ENCODE assay signal across 14 cellular contexts in the genomic region with DNA sequence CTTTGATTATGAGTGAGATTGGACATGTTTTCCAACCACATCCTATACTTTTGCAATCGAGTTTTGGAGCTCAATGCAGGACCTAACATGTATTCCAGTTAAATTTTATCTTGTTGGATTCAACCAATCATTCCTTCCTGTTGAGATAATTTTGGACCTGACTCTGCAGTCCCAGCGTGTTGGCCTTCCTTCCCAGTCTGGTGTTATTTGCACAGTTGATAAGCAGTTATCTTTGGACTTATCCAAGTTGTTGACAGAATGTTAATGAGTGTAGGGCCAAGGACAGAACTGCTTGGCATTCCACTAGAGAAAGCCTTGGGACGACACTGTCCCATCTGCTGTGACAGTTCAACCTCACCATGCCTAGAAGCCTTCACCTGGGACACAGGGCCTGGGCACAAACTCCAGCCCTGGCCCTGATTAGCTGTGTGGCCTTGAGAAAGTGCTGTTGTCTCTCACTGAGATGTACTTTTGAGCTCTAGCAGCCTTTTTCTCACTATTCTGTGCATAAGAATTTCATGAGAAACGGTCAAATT.
DNase-seq lines count a peak whose midpoint lies in the region; ATAC-seq, FAIRE-seq and TF ChIP-seq lines count a peak whose summit lies in the region.
"Had no signal": no experiment of that assay in that cellular context is flagged by ENCODE, and none has a peak within 500 bp of the region (broad histone marks: within the 10 kb centered on the region; RNA-seq: fewer than 3 reads in every experiment).

No MANE protein-coding gene starts in this region.

- H3K9ac ChIP-seq in endothelial cell of umbilical vein (replicated peaks; ENCODE audit: extremely low read depth, insufficient read depth, low read length) (no peak overlapping the region), HepG2 (ENCODE audit: insufficient read depth, low read depth, low read length) (peak overlapping the region; percentile 55)

- 0% methylated on average over 4 of the region's 4 CpGs for WGBS in HepG2 (ENCODE audit: low lambda C conversion rate)
- WGBS in spleen, 5 donors: 45 to 75% (median 67%) methylated on average over 4 of the region's 4 CpGs

- H3K9me3 Mint-ChIP-seq in naive thymus-derived CD8-positive, alpha-beta T cell: no peaks in the 10 kb centered on the region
- H3K9me3 Mint-ChIP-seq: activated CD4-positive, alpha-beta memory T cell treated with anti-CD3 and anti-CD28 coated beads for 36 hours; activated T-cell treated with anti-CD3 and anti-CD28 coated beads, Interleukin-2, amount 50 U/mL, for 72 hours had no signal

- H3K4me2 ChIP-seq in endothelial cell of umbilical vein (ENCODE audit: insufficient read depth, low read length) (no peak overlapping the region), HepG2 (ENCODE audit: low read depth, low read length) (peak overlapping the region; percentile 71)

- dilution Hi-C loops in endothelial cell of umbilical vein (cut with MboI; ENCODE audit: extremely low pct_ligation_motif_present, low sequenced_read_pairs): no loop called here

- peak; percentile 47 for DNase-seq in HuH-7 (ENCODE audit: low spot score)
- DNase-seq in endothelial cell of umbilical vein (ENCODE audit: low read depth, low spot score): peak; percentile 68
- DNase-seq in HepG2 (ENCODE audit: low spot score): peak; percentile 94
- DNase-seq in spleen: no peak
- no peak for DNase-seq in naive thymus-derived CD8-positive, alpha-beta T cell
- no peak for DNase-seq in posterior vena cava (ENCODE audit: low spot score)
- no peak for DNase-seq in iPS-NIHi11 (ENCODE audit: low spot score)
- DNase-seq: activated CD4-positive, alpha-beta memory T cell treated with anti-CD3 and anti-CD28 coated beads for 36 hours; activated T-cell treated with anti-CD3 and anti-CD28 coated beads, Interleukin-2, amount 50 U/mL, for 72 hours; cerebellar nuclear complex; NCI-H1092; PC-3; stimulated activated naive CD4-positive, alpha-beta T cell had no signal

- TF ChIP-seq RAD21 in HepG2 (CRISPR knock-in tag; IDR thresholded peaks at IDR 0.05): no peak; the same call in 1 of the 2 replicates

- no peaks in the 10 kb centered on the region for H3K79me2 ChIP-seq in endothelial cell of umbilical vein (ENCODE audit: control insufficient read depth, insufficient read depth, low read length)
- no peaks in the 10 kb centered on the region for H3K79me2 ChIP-seq in HepG2 (ENCODE audit: insufficient read depth, low read length)

- BruUV-seq in endothelial cell of umbilical vein (replicated peaks; lab: Mats Ljungman, UMichigan) (no TSS peak), HepG2 (replicated peaks; lab: Mats Ljungman, UMichigan) (no TSS peak)

- TF ChIP-seq POLR2A in endothelial cell of umbilical vein (IDR thresholded peaks at IDR 0.05; ENCODE audit: low read depth, low read length) (no peak), HepG2 (IDR thresholded peaks at IDR 0.05; ENCODE audit: insufficient read depth in 1 of 2, low read depth in 2 of 2, low read length in 2 of 2) (peak; percentile 41 to 65; a peak in 3 of 4 replicates), spleen (IDR thresholded peaks at IDR 0.05) (no peak)

- H3K27ac Mint-ChIP-seq in naive thymus-derived CD8-positive, alpha-beta T cell: no peak overlapping the region
- H3K27ac Mint-ChIP-seq: activated CD4-positive, alpha-beta memory T cell treated with anti-CD3 and anti-CD28 coated beads for 36 hours; activated T-cell treated with anti-CD3 and anti-CD28 coated beads, Interleukin-2, amount 50 U/mL, for 72 hours had no signal

- H3K36me3 ChIP-seq in endothelial cell of umbilical vein (ENCODE audit: control insufficient read depth in 2 of 2, extremely low read depth in 1 of 2, insufficient read depth in 2 of 2, low read length in 2 of 2) (no peaks in the 10 kb centered on the region), HepG2 (replicated peaks in 1 of 2; ENCODE audit: control insufficient read depth in 1 of 2, insufficient read depth in 2 of 2, low read length in 2 of 2) (no peaks in the 10 kb centered on the region), spleen (no peaks in the 10 kb centered on the region)

- H4K20me1 ChIP-seq in endothelial cell of umbilical vein (replicated peaks; ENCODE audit: control insufficient read depth, extremely low read depth, insufficient read depth, low read length) (no peaks in the 10 kb centered on the region), HepG2 (ENCODE audit: insufficient read depth, low read length) (no peaks in the 10 kb centered on the region)

- peaks cover 0 to 2% (median 1%) of the 10 kb centered on the region in 4 donors for H3K4me1 Mint-ChIP-seq in naive thymus-derived CD8-positive, alpha-beta T cell

- H3K36me3 Mint-ChIP-seq in naive thymus-derived CD8-positive, alpha-beta T cell: no peaks in the 10 kb centered on the region
- H3K36me3 Mint-ChIP-seq: activated CD4-positive, alpha-beta memory T cell treated with anti-CD3 and anti-CD28 coated beads for 36 hours had no signal

- no peak overlapping the region for H3K4me3 Mint-ChIP-seq in naive thymus-derived CD8-positive, alpha-beta T cell
- H3K4me3 Mint-ChIP-seq: activated CD4-positive, alpha-beta memory T cell treated with anti-CD3 and anti-CD28 coated beads for 36 hours; activated T-cell treated with anti-CD3 and anti-CD28 coated beads, Interleukin-2, amount 50 U/mL, for 72 hours had no signal

- in situ Hi-C loops in HepG2 (cut with HindIII; ENCODE audit: extremely low pct_ligation_motif_present, low pct_unique_long_range_greater_than_20kb): no loop called here

- H3K9me1 ChIP-seq in endothelial cell of umbilical vein (replicated peaks; ENCODE audit: control insufficient read depth, extremely low read depth, insufficient read depth, low read length): no peaks in the 10 kb centered on the region

- intact Hi-C loops in endothelial cell of umbilical vein (cut with micrococcal nuclease): no loop called here
- intact Hi-C loops in HepG2 (cut with micrococcal nuclease; ENCODE audit: unreplicated experiment): loop anchor here (5.0 kb wide), 1 partner anchor 33 kb away; no protein-coding TSS in a partner anchor
- intact Hi-C loops in spleen (cut with DNase I; ENCODE audit: low total_unique reads): no loop called here
- intact Hi-C loops in posterior vena cava (cut with DNase I): no loop called here

- H2AFZ ChIP-seq in endothelial cell of umbilical vein (ENCODE audit: low read depth, low read length) (no peak overlapping the region), HepG2 (ENCODE audit: low read length) (no peak overlapping the region)

- CTCF ChIA-PET in endothelial cell of umbilical vein (lab: Charles Lee) (interaction anchor here (0.6 to 1.8 kb wide), 5 partner anchors 9 to 168 kb away, joined by 3 to 5 read pairs (median 4); no protein-coding TSS in a partner anchor), HepG2 (lab: Yijun Ruan, JAX; ENCODE audit: low intra/inter-chr PET ratio, low total read pairs) (no interaction called here)

- no peaks in the 10 kb centered on the region for H3K9me3 ChIP-seq in endothelial cell of umbilical vein (replicated peaks; ENCODE audit: control insufficient read depth, insufficient read depth, low read length)
- no peaks in the 10 kb centered on the region for H3K9me3 ChIP-seq in HepG2 (ENCODE audit: low read length)
- no peaks in the 10 kb centered on the region for H3K9me3 ChIP-seq in spleen

- TF ChIP-seq EP300 in HepG2 (IDR thresholded peaks at IDR 0.05; ENCODE audit: low read depth in 2 of 2, low read length in 2 of 2) (peak; percentile 63 to 97; a peak in 2 of 4 replicates), HepG2 (CRISPR knock-in tag; IDR thresholded peaks at IDR 0.05; ENCODE audit: borderline replicate concordance) (peak; percentile 94)

- FAIRE-seq in endothelial cell of umbilical vein (lab: Jason Lieb, UNC) (no peak), HepG2 (lab: Jason Lieb, UNC) (peak; percentile 100)

- H3K4me3 ChIP-seq in endothelial cell of umbilical vein (replicated peaks in 1 of 3; ENCODE audit: insufficient read depth in 1 of 3, low read depth in 1 of 3, low read length in 3 of 3) (no peak overlapping the region), HepG2 (replicated peaks in 1 of 3; ENCODE audit: insufficient read depth in 1 of 3, low read depth in 2 of 3, low read length in 3 of 3) (peak overlapping the region in 1 of 3 experiments; percentile 34; a peak in 2 of 6 replicates), spleen (no peak overlapping the region)

- peaks cover 0 to 4% (median 0%) of the 10 kb centered on the region in 5 donors for H3K27me3 Mint-ChIP-seq in naive thymus-derived CD8-positive, alpha-beta T cell

- TF ChIP-seq CTCF in endothelial cell of umbilical vein (IDR thresholded peaks at IDR 0.05; ENCODE audit: extremely low read depth in 1 of 2, insufficient read depth in 1 of 2, low read depth in 1 of 2, low read length in 2 of 2): no peak
- TF ChIP-seq CTCF in HepG2 (CRISPR knock-in tag; IDR thresholded peaks at IDR 0.05): no peak
- no peak for TF ChIP-seq CTCF in spleen (IDR thresholded peaks at IDR 0.05 in 8 of 11, conservative IDR thresholded peaks at IDR 0.05 in 3 of 11)

- peak; percentile 80 for ATAC-seq in HepG2
- no peak for ATAC-seq in naive thymus-derived CD8-positive, alpha-beta T cell
- no peak for ATAC-seq in GM18861 (IDR thresholded peaks at IDR 0.05; ENCODE audit: unreplicated experiment)
- ATAC-seq: activated T-cell treated with anti-CD3 and anti-CD28 coated beads, Interleukin-2, amount 50 U/mL, for 72 hours; PC-3 had no signal

- POLR2A ChIA-PET in endothelial cell of umbilical vein (lab: Charles Lee): no interaction called here
- POLR2A ChIA-PET in HepG2 (lab: Yijun Ruan, JAX): interaction anchor here (0.7 to 2.8 kb wide), 5 partner anchors 11 to 35 kb away, joined by 3 to 23 read pairs (median 4); no protein-coding TSS in a partner anchor
- POLR2A ChIA-PET in naive thymus-derived CD8-positive, alpha-beta T cell (lab: Charles Lee): no interaction called here

- H3K4me1 ChIP-seq in endothelial cell of umbilical vein (ENCODE audit: control insufficient read depth, extremely low read depth, insufficient read depth, low read length) (peaks cover 27% of the 10 kb centered on the region), HepG2 (ENCODE audit: insufficient read depth, low read length) (peaks cover 76% of the 10 kb centered on the region), spleen (peaks cover 0 to 18% (median 0%) of the 10 kb centered on the region in 6 donors)

- H3K27me3 ChIP-seq in endothelial cell of umbilical vein (ENCODE audit: control insufficient read depth in 2 of 2, insufficient read depth in 2 of 2, low read length in 2 of 2) (no peaks in the 10 kb centered on the region), HepG2 (ENCODE audit: control insufficient read depth in 1 of 2, insufficient read depth in 2 of 2, low read length in 2 of 2) (no peaks in the 10 kb centered on the region), spleen (replicated peaks in 1 of 7) (no peaks in the 10 kb centered on the region)

- H3K27ac ChIP-seq in endothelial cell of umbilical vein (ENCODE audit: insufficient read depth, low read depth, low read length): no peak overlapping the region
- peak overlapping the region; percentile 87 for H3K27ac ChIP-seq in HepG2 (ENCODE audit: extremely low read length, insufficient read depth, low read length)
- peak overlapping the region in 6 of 8 donors; percentile 44 to 74 (median 63) for H3K27ac ChIP-seq in spleen

TF ChIP-seq in endothelial cell of umbilical vein, 7 proteins besides CTCF, POLR2A, EP300 and RAD21 (continues in another document):
- TF ChIP-seq POLR2AphosphoS5 (IDR thresholded peaks at IDR 0.05; ENCODE audit: insufficient read depth, low read depth, low read length): no peak

TF ChIP-seq in HepG2, 621 proteins besides CTCF, POLR2A, EP300 and RAD21 (continues in another document):
- no peak for TF ChIP-seq XBP1 (CRISPR knock-in tag; IDR thresholded peaks at IDR 0.05)

Comparison
In these comparisons a context has a peak if more than half of its experiments do, and no peak if none do; other contexts are left out.
1. DNase-seq: peak in HuH-7 (single experiment), endothelial cell of umbilical vein (single experiment) and HepG2 (single experiment); none in spleen (single experiment), naive thymus-derived CD8-positive, alpha-beta T cell (0 of 10), posterior vena cava (single experiment) and iPS-NIHi11 (single experiment).
2. POLR2A ChIP-seq: peak in HepG2 (2 of 2); none in endothelial cell of umbilical vein (single experiment) and spleen (0 of 3).